In the genomic region with DNA sequence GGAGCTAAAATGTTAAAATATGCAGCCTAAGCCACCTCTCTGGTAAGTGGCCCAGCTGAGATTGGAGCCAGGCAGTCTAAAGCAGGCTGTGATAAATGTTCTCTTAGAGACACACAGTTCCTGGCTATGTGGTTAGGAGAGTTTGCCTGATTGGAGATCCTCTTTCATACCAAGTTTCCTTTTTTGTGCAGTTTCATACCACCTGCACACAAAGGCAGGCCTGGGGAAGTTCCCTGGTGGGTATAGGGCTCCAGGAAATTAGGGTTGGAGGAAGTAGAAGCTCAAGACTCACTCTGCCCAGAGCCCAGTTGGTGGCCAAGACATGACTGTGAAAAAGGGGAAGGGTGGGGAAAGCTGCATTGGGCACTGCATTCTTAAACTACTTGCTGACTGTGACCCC, we compare ENCODE assay signal across 10 cellular contexts. TPM values are rescaled to one million over a fixed set of nuclear protein-coding genes. Genes with fewer than 3 reads are reported as not detected.
DNase-seq lines count a peak whose midpoint lies in the region; ATAC-seq and TF ChIP-seq lines count a peak whose summit lies in the region.
"Had no signal": no experiment of that assay in that cellular context is flagged by ENCODE, and none has a peak within 500 bp of the region (broad histone marks: within the 10 kb centered on the region; RNA-seq: fewer than 3 reads in every experiment).

No MANE protein-coding gene starts in this region.

- H3K4me3 ChIP-seq in CD8-positive, alpha-beta memory T cell (ENCODE audit: low read length): no peak overlapping the region

- peaks cover 11% of the 10 kb centered on the region for H3K4me1 ChIP-seq in CD8-positive, alpha-beta memory T cell (ENCODE audit: insufficient read depth, low read length)

- H3K27ac Mint-ChIP-seq in CD4-positive, alpha-beta T cell: peak overlapping the region; percentile 42
- H3K27ac Mint-ChIP-seq in CD8-positive, alpha-beta memory T cell: peak overlapping the region in 2 of 8 donors; percentile 43 to 58
- H3K27ac Mint-ChIP-seq: activated naive CD4-positive, alpha-beta T cell treated with anti-CD3 and anti-CD28 coated beads, Interleukin-2, amount 50 U/mL, for 24 hours had no signal

- peaks cover 27% of the 10 kb centered on the region for H3K4me1 Mint-ChIP-seq in CD4-positive, alpha-beta T cell (ENCODE audit: low read depth)
- peaks cover 0 to 11% (median 3%) of the 10 kb centered on the region in 3 donors for H3K4me1 Mint-ChIP-seq in CD8-positive, alpha-beta memory T cell

- H3K27ac ChIP-seq in CD4-positive, alpha-beta T cell (ENCODE audit: low read depth, low read length): no peak overlapping the region
- no peak overlapping the region for H3K27ac ChIP-seq in CD8-positive, alpha-beta memory T cell (ENCODE audit: low read depth, low read length)

- intact Hi-C loops in CD4-positive, alpha-beta T cell (cut with DNase I, micrococcal nuclease): no loop called here
- intact Hi-C loops in cardiac septum (cut with DNase I): no loop called here

- POLR2A ChIA-PET in CD4-positive, alpha-beta T cell (lab: Charles Lee): no interaction called here
- POLR2A ChIA-PET in CD8-positive, alpha-beta memory T cell (lab: Charles Lee): no interaction called here

- no peaks in the 10 kb centered on the region for H3K36me3 Mint-ChIP-seq in CD4-positive, alpha-beta T cell (ENCODE audit: low read depth)
- H3K36me3 Mint-ChIP-seq in CD8-positive, alpha-beta memory T cell: no peaks in the 10 kb centered on the region
- H3K36me3 Mint-ChIP-seq: activated naive CD4-positive, alpha-beta T cell treated with anti-CD3 and anti-CD28 coated beads, Interleukin-2, amount 50 U/mL, for 24 hours had no signal

- H3K27me3 Mint-ChIP-seq in CD4-positive, alpha-beta T cell: no peaks in the 10 kb centered on the region
- H3K27me3 Mint-ChIP-seq in CD8-positive, alpha-beta memory T cell: peaks cover 0 to 4% of the 10 kb centered on the region in 2 donors
- H3K27me3 Mint-ChIP-seq: activated naive CD4-positive, alpha-beta T cell treated with anti-CD3 and anti-CD28 coated beads, Interleukin-2, amount 50 U/mL, for 24 hours had no signal

- no peaks in the 10 kb centered on the region for H3K27me3 ChIP-seq in CD4-positive, alpha-beta T cell (ENCODE audit: control insufficient read depth, insufficient read depth, low read length)
- H3K27me3 ChIP-seq in CD8-positive, alpha-beta memory T cell (ENCODE audit: insufficient read depth, low read length, poor library complexity, severe bottlenecking): no peaks in the 10 kb centered on the region

- no peak overlapping the region for H3K4me3 Mint-ChIP-seq in CD4-positive, alpha-beta T cell
- H3K4me3 Mint-ChIP-seq in CD8-positive, alpha-beta memory T cell: no peak overlapping the region
- H3K4me3 Mint-ChIP-seq: activated naive CD4-positive, alpha-beta T cell treated with anti-CD3 and anti-CD28 coated beads, Interleukin-2, amount 50 U/mL, for 24 hours had no signal

- CTCF ChIA-PET in CD4-positive, alpha-beta T cell (lab: Charles Lee): no interaction called here
- CTCF ChIA-PET in CD8-positive, alpha-beta memory T cell (lab: Charles Lee): no interaction called here

- no peaks in the 10 kb centered on the region for H3K9me3 ChIP-seq in CD4-positive, alpha-beta T cell (ENCODE audit: control insufficient read depth, low read length)
- no peaks in the 10 kb centered on the region for H3K9me3 ChIP-seq in CD8-positive, alpha-beta memory T cell (ENCODE audit: low read length)

- no peak for ATAC-seq in CD4-positive, alpha-beta T cell (ENCODE audit: poor library complexity)
- ATAC-seq in GM21528 (IDR thresholded peaks at IDR 0.05; ENCODE audit: low FRiP score, unreplicated experiment): peak; percentile 88
- no peak for ATAC-seq in GM18867 (IDR thresholded peaks at IDR 0.05; ENCODE audit: unreplicated experiment)

- H3K9me3 Mint-ChIP-seq in CD4-positive, alpha-beta T cell: no peaks in the 10 kb centered on the region
- H3K9me3 Mint-ChIP-seq in CD8-positive, alpha-beta memory T cell: no peaks in the 10 kb centered on the region
- H3K9me3 Mint-ChIP-seq: activated naive CD4-positive, alpha-beta T cell treated with anti-CD3 and anti-CD28 coated beads, Interleukin-2, amount 50 U/mL, for 24 hours had no signal

- DNase-seq in CD4-positive, alpha-beta T cell: no peak
- DNase-seq in KG1 (lab: John Stamatoyannopoulos, UW) (peak; percentile 5), cardiac septum (ENCODE audit: low spot score) (peak; percentile 77), NCI-H2227 treated with DMSO at 0.1 percent for 48 hours (lab: John Stamatoyannopoulos, UW) (no peak)
- no peak for DNase-seq in activated CD8-positive, alpha-beta memory T cell treated with anti-CD3 and anti-CD28 coated beads for 24 hours
- DNase-seq in CD8-positive, alpha-beta memory T cell: no peak
- DNase-seq: NCI-H1417 had no signal

- H3K36me3 ChIP-seq in CD8-positive, alpha-beta memory T cell (ENCODE audit: insufficient read depth, low read length): no peaks in the 10 kb centered on the region

- no peak for TF ChIP-seq CTCF in CD4-positive, alpha-beta T cell (IDR thresholded peaks at IDR 0.05)

RNA-seq across cellular contexts. Expression of gene CYBB, which starts 16.9 kb away (rescaled TPM):
- 1 to 10 TPM; 1.6 TPM for total RNA-seq in CD4-positive, alpha-beta T cell
- 9.8 TPM for total RNA-seq in cardiac septum
- total RNA-seq in CD8-positive, alpha-beta memory T cell: 1 to 10 TPM; 3.0 to 3.7 TPM
- polyA plus RNA-seq in CD8-positive, alpha-beta memory T cell: not detected

RNA-seq across cellular contexts. Expression of gene DYNLT3, which starts 50.6 kb away (rescaled TPM):
- 10 to 100 TPM; 47.9 to 48.3 TPM for total RNA-seq in CD4-positive, alpha-beta T cell
- 37.6 TPM for total RNA-seq in cardiac septum
- 10 to 100 TPM; 17.2 to 20.5 TPM for total RNA-seq in CD8-positive, alpha-beta memory T cell
- 44.9 TPM for polyA plus RNA-seq in CD8-positive, alpha-beta memory T cell

Comparison
In these comparisons a context has a peak if more than half of its experiments do, and no peak if none do; other contexts are left out.
1. DNase-seq: peak in KG1 (single experiment) and cardiac septum (single experiment); none in CD4-positive, alpha-beta T cell (0 of 10), activated CD8-positive, alpha-beta memory T cell treated with anti-CD3 and anti-CD28 coated beads for 24 hours (single experiment), CD8-positive, alpha-beta memory T cell (0 of 5) and NCI-H2227 treated with DMSO at 0.1 percent for 48 hours (single experiment).